12 cellular contexts compared by ENCODE assay signal in the genomic region with DNA sequence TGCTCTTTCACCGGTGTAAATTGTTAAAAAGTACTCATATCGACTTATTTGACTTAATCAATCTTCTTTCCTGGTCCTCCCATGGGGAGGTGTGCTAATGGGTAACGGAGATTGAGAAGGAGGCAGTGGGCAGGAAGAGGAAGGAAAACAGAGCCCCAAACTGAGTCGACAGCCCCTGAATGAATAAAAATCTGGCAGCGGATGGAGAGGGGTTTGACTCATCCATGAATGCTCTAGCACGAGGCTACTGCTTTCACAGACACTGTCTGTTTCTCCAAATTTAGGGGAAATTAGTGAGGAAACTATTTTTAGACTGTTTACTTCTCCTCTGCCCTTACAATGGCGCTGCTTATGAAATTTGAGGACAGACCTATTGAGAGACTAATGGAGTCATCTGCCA.
DNase-seq lines count a peak whose midpoint lies in the region; ATAC-seq and TF ChIP-seq lines count a peak whose summit lies in the region.
"Had no signal": no experiment of that assay in that cellular context is flagged by ENCODE, and none has a peak within 500 bp of the region (broad histone marks: within the 10 kb centered on the region; RNA-seq: fewer than 3 reads in every experiment).

No MANE protein-coding gene starts in this region.

- in situ Hi-C loops in SK-MEL-5 (cut with HindIII; ENCODE audit: low pct_unique_long_range_greater_than_20kb, low sequenced_read_pairs), result no loop called here

- H3K9me3 Mint-ChIP-seq in MCF 10A (ENCODE audit: unreplicated experiment), result no peaks in the 10 kb centered on the region
- H3K9me3 Mint-ChIP-seq: endodermal cell; naive thymus-derived CD8-positive, alpha-beta T cell had no signal

- peaks cover 0 to 7% of the 10 kb centered on the region in 2 donors for H3K4me1 ChIP-seq in breast epithelium
- H3K4me1 ChIP-seq in upper lobe of right lung, result no peaks in the 10 kb centered on the region

- no peak overlapping the region for H3K4me3 Mint-ChIP-seq in MCF 10A (ENCODE audit: unreplicated experiment)
- H3K4me3 Mint-ChIP-seq: endodermal cell; naive thymus-derived CD8-positive, alpha-beta T cell had no signal

- TF ChIP-seq CTCF in MCF 10A (IDR thresholded peaks at IDR 0.05; ENCODE audit: unreplicated experiment), result no peak
- TF ChIP-seq CTCF in breast epithelium (IDR thresholded peaks at IDR 0.05), result no peak
- no peak for TF ChIP-seq CTCF in fibroblast of the aortic adventitia (IDR thresholded peaks at IDR 0.05; ENCODE audit: insufficient read depth, low read length)
- TF ChIP-seq CTCF in upper lobe of right lung (IDR thresholded peaks at IDR 0.05), result no peak

- H3K4me3 ChIP-seq in breast epithelium, result no peak overlapping the region
- no peak overlapping the region for H3K4me3 ChIP-seq in fibroblast of the aortic adventitia (ENCODE audit: low read depth, low read length)
- H3K4me3 ChIP-seq in upper lobe of right lung, result no peak overlapping the region
- H3K4me3 ChIP-seq: upper lobe of left lung had no signal

- H3K27ac Mint-ChIP-seq in MCF 10A (ENCODE audit: low read depth, unreplicated experiment), result no peak overlapping the region
- H3K27ac Mint-ChIP-seq: endodermal cell; naive thymus-derived CD8-positive, alpha-beta T cell had no signal

- H3K27me3 ChIP-seq in breast epithelium, result no peaks in the 10 kb centered on the region
- no peaks in the 10 kb centered on the region for H3K27me3 ChIP-seq in upper lobe of right lung
- H3K27me3 ChIP-seq: upper lobe of left lung had no signal

- TF ChIP-seq POLR2A in breast epithelium (IDR thresholded peaks at IDR 0.05), result no peak

- ATAC-seq in upper lobe of right lung (peak; percentile 80), HG03139 (IDR thresholded peaks at IDR 0.05; ENCODE audit: unreplicated experiment) (no peak)
- ATAC-seq: naive thymus-derived CD8-positive, alpha-beta T cell had no signal

- peak; percentile 11 for DNase-seq in MCF 10A (ENCODE audit: unreplicated experiment)
- DNase-seq in breast epithelium (ENCODE audit: low spot score in 2 of 2), result no peak
- peak; percentile 92 for DNase-seq in SK-MEL-5 (ENCODE audit: low read depth, low spot score)
- peak; percentile 30 for DNase-seq in fibroblast of the aortic adventitia (ENCODE audit: low read depth)
- no peak for DNase-seq in upper lobe of right lung
- no peak for DNase-seq in SW 1271 (lab: John Stamatoyannopoulos, UW)
- DNase-seq in mucosa of gallbladder (ENCODE audit: low spot score), result no peak
- DNase-seq: endodermal cell; naive thymus-derived CD8-positive, alpha-beta T cell; NCI-H187 had no signal

- H3K27ac ChIP-seq in breast epithelium (peak overlapping the region in 1 of 2 donors; percentile 8), upper lobe of right lung (no peak overlapping the region)
- H3K27ac ChIP-seq: upper lobe of left lung had no signal

- peaks cover 31% of the 10 kb centered on the region for H3K27me3 Mint-ChIP-seq in MCF 10A (ENCODE audit: insufficient read depth, unreplicated experiment)

- BruUV-seq in MCF 10A (replicated peaks; lab: Mats Ljungman, UMichigan), result no TSS peak

- intact Hi-C loops in MCF 10A (cut with micrococcal nuclease) (no loop called here), breast epithelium (cut with DNase I; ENCODE audit: low total_unique reads) (no loop called here), upper lobe of right lung (cut with DNase I) (no loop called here)

- no peaks in the 10 kb centered on the region for H3K36me3 Mint-ChIP-seq in MCF 10A (ENCODE audit: insufficient read depth, unreplicated experiment)
- H3K36me3 Mint-ChIP-seq: naive thymus-derived CD8-positive, alpha-beta T cell had no signal

- peaks cover 11% of the 10 kb centered on the region for H3K4me1 Mint-ChIP-seq in MCF 10A (ENCODE audit: insufficient read depth, unreplicated experiment)
- H3K4me1 Mint-ChIP-seq: endodermal cell; naive thymus-derived CD8-positive, alpha-beta T cell had no signal

- H3K9me3 ChIP-seq in breast epithelium (no peaks in the 10 kb centered on the region), upper lobe of right lung (no peaks in the 10 kb centered on the region)
- H3K9me3 ChIP-seq: upper lobe of left lung had no signal

- H3K36me3 ChIP-seq in breast epithelium (no peaks in the 10 kb centered on the region), upper lobe of right lung (no peaks in the 10 kb centered on the region)
- H3K36me3 ChIP-seq: upper lobe of left lung had no signal

- POLR2A ChIA-PET in MCF 10A (lab: Yijun Ruan, JAX), result no interaction called here

- CTCF ChIA-PET in MCF 10A (lab: Yijun Ruan, JAX), result no interaction called here

Comparison
In these comparisons a context has a peak if more than half of its experiments do, and no peak if none do; other contexts are left out.
1. DNase-seq: peak in MCF 10A (single experiment), SK-MEL-5 (single experiment) and fibroblast of the aortic adventitia (single experiment); none in breast epithelium (0 of 2), upper lobe of right lung (single experiment), SW 1271 (0 of 2) and mucosa of gallbladder (single experiment).